Comparison of ENCODE assay signal across 1 cellular context in genomic region chr11:747176-748006, GRCh38.
TF ChIP-seq lines count a peak whose summit lies in the region.

Gene TALDO1 (plus strand): TSS chr11:747464. CDS start chr11:747482, 18 bp downstream.

TF ChIP-seq in K562, 482 proteins besides CTCF, POLR2A, EP300 and RAD21 (continued from another document and continues in another):
- TF ChIP-seq FOXP4 (CRISPR knock-in tag; IDR thresholded peaks at IDR 0.05; ENCODE audit: borderline replicate concordance) (peak; percentile 77; the same call in 1 of the 2 replicates), PURB (CRISPR knock-in tag; IDR thresholded peaks at IDR 0.05; ENCODE audit: low read depth) (no peak), ZNF780A (CRISPR knock-in tag; IDR thresholded peaks at IDR 0.05) (no peak), ZBTB8A (IDR thresholded peaks at IDR 0.05; ENCODE audit: partially characterized antibody) (no peak), TBP (optimal IDR thresholded peaks at IDR 0.05; ENCODE audit: low read depth, low read length) (peak; percentile 67), TAF1 (IDR thresholded peaks at IDR 0.05; ENCODE audit: control insufficient read depth, extremely low read depth, insufficient read depth, low read length, severe bottlenecking) (peak; percentile 91), ZNF239 (CRISPR knock-in tag; IDR thresholded peaks at IDR 0.05) (no peak), CTBP1 (IDR thresholded peaks at IDR 0.05; ENCODE audit: borderline replicate concordance) (peak; percentile 100), EZH2 (IDR thresholded peaks at IDR 0.05; ENCODE audit: borderline replicate concordance, low read depth, low read length) (no peak), FOXM1 (IDR thresholded peaks at IDR 0.05; ENCODE audit: low read depth) (no peak), FOXM1 (CRISPR knock-in tag; IDR thresholded peaks at IDR 0.05; ENCODE audit: low read depth) (0 out of 2 replicates have a peak, but pooled peaks have one; percentile 47), CCAR2 (IDR thresholded peaks at IDR 0.05; ENCODE audit: low read depth, low read length) (no peak), NFRKB (IDR thresholded peaks at IDR 0.05; ENCODE audit: low read depth) (no peak), ZBED1 (IDR thresholded peaks at IDR 0.05) (no peak), ZNF274 (IDR thresholded peaks at IDR 0.05; ENCODE audit: borderline replicate concordance, low read depth, low read length) (no peak), SRF (CRISPR knock-in tag; IDR thresholded peaks at IDR 0.05) (no peak), HCFC1 (IDR thresholded peaks at IDR 0.05; ENCODE audit: low read depth, low read length) (0 out of 2 replicates have a peak, but pooled peaks have one; percentile 17), SMAD4 (CRISPR knock-in tag; conservative IDR thresholded peaks at IDR 0.05) (0 out of 2 replicates have a peak, but pooled peaks have one; percentile 17), PCBP1 (IDR thresholded peaks at IDR 0.05; ENCODE audit: low read depth, low read length, poor library complexity, severe bottlenecking) (peak; percentile 13), ZNF707 (CRISPR knock-in tag; conservative IDR thresholded peaks at IDR 0.05) (no peak), EWSR1 (IDR thresholded peaks at IDR 0.05; ENCODE audit: borderline replicate concordance, low read depth, partially characterized antibody) (no peak), ZBTB40 (IDR thresholded peaks at IDR 0.05) (peak; percentile 13; the same call in 1 of the 2 replicates), ZBTB40 (CRISPR knock-in tag; IDR thresholded peaks at IDR 0.05) (no peak), CBX3 (IDR thresholded peaks at IDR 0.05; ENCODE audit: borderline replicate concordance in 1 of 2, low read length in 2 of 2) (no peak), SAFB (IDR thresholded peaks at IDR 0.05; ENCODE audit: borderline replicate concordance, low read depth, low read length) (no peak), ZNF280A (IDR thresholded peaks at IDR 0.05; ENCODE audit: low read depth, partially characterized antibody) (no peak), POLR2H (tag; IDR thresholded peaks at IDR 0.05; ENCODE audit: low read depth) (no peak), CBX8 (IDR thresholded peaks at IDR 0.05; ENCODE audit: borderline replicate concordance, extremely low read depth, low read depth, low read length, poor library complexity, severe bottlenecking) (no peak), ZNF143 (CRISPR knock-in tag; IDR thresholded peaks at IDR 0.05) (peak; percentile 78), ZNF766 (CRISPR knock-in tag; conservative IDR thresholded peaks at IDR 0.05) (0 out of 2 replicates have a peak, but pooled peaks have one; percentile 13)
- TF ChIP-seq, protein P1, sequence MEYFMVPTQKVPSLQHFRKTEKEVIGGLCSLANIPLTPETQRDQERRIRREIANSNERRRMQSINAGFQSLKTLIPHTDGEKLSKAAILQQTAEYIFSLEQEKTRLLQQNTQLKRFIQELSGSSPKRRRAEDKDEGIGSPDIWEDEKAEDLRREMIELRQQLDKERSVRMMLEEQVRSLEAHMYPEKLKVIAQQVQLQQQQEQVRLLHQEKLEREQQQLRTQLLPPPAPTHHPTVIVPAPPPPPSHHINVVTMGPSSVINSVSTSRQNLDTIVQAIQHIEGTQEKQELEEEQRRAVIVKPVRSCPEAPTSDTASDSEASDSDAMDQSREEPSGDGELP (CRISPR knock-in tag; IDR thresholded peaks at IDR 0.05; ENCODE audit: borderline replicate concordance) = peak; percentile 68; the same call in 1 of the 2 replicates
- TF ChIP-seq, protein P2, sequence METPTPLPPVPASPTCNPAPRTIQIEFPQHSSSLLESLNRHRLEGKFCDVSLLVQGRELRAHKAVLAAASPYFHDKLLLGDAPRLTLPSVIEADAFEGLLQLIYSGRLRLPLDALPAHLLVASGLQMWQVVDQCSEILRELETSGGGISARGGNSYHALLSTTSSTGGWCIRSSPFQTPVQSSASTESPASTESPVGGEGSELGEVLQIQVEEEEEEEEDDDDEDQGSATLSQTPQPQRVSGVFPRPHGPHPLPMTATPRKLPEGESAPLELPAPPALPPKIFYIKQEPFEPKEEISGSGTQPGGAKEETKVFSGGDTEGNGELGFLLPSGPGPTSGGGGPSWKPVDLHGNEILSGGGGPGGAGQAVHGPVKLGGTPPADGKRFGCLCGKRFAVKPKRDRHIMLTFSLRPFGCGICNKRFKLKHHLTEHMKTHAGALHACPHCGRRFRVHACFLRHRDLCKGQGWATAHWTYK (CRISPR knock-in tag; IDR thresholded peaks at IDR 0.05) = 0 out of 2 replicates have a peak, but pooled peaks have one; percentile 28
- TF ChIP-seq, protein P3, sequence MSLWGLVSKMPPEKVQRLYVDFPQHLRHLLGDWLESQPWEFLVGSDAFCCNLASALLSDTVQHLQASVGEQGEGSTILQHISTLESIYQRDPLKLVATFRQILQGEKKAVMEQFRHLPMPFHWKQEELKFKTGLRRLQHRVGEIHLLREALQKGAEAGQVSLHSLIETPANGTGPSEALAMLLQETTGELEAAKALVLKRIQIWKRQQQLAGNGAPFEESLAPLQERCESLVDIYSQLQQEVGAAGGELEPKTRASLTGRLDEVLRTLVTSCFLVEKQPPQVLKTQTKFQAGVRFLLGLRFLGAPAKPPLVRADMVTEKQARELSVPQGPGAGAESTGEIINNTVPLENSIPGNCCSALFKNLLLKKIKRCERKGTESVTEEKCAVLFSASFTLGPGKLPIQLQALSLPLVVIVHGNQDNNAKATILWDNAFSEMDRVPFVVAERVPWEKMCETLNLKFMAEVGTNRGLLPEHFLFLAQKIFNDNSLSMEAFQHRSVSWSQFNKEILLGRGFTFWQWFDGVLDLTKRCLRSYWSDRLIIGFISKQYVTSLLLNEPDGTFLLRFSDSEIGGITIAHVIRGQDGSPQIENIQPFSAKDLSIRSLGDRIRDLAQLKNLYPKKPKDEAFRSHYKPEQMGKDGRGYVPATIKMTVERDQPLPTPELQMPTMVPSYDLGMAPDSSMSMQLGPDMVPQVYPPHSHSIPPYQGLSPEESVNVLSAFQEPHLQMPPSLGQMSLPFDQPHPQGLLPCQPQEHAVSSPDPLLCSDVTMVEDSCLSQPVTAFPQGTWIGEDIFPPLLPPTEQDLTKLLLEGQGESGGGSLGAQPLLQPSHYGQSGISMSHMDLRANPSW (CRISPR knock-in tag; IDR thresholded peaks at IDR 0.05) = no peak
- TF ChIP-seq, protein P4, sequence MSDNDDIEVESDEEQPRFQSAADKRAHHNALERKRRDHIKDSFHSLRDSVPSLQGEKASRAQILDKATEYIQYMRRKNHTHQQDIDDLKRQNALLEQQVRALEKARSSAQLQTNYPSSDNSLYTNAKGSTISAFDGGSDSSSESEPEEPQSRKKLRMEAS (CRISPR knock-in tag; IDR thresholded peaks at IDR 0.05) = peak; percentile 61; the same call in 1 of the 2 replicates
- TF ChIP-seq, protein P5, sequence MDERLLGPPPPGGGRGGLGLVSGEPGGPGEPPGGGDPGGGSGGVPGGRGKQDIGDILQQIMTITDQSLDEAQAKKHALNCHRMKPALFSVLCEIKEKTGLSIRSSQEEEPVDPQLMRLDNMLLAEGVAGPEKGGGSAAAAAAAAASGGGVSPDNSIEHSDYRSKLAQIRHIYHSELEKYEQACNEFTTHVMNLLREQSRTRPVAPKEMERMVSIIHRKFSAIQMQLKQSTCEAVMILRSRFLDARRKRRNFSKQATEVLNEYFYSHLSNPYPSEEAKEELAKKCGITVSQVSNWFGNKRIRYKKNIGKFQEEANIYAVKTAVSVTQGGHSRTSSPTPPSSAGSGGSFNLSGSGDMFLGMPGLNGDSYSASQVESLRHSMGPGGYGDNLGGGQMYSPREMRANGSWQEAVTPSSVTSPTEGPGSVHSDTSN (CRISPR knock-in tag; IDR thresholded peaks at IDR 0.05; ENCODE audit: low read depth) = no peak
- TF ChIP-seq, protein P5 (tag; conservative IDR thresholded peaks at IDR 0.05; ENCODE audit: low read depth) = no peak
- TF ChIP-seq, protein P6, sequence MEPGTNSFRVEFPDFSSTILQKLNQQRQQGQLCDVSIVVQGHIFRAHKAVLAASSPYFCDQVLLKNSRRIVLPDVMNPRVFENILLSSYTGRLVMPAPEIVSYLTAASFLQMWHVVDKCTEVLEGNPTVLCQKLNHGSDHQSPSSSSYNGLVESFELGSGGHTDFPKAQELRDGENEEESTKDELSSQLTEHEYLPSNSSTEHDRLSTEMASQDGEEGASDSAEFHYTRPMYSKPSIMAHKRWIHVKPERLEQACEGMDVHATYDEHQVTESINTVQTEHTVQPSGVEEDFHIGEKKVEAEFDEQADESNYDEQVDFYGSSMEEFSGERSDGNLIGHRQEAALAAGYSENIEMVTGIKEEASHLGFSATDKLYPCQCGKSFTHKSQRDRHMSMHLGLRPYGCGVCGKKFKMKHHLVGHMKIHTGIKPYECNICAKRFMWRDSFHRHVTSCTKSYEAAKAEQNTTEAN (CRISPR knock-in tag; IDR thresholded peaks at IDR 0.05) = 0 out of 2 replicates have a peak, but pooled peaks have one; percentile 25
